1 cellular context compared by ENCODE assay signal in genomic region chr6:96837138-96837971, GRCh38.
A peak's percentile ranks its signal among the peaks of the same experiment; 100 is the strongest.
TF ChIP-seq lines count a peak whose summit lies in the region.

Gene GPR63 (minus strand): TSS chr6:96837477. CDS start chr6:96799731, 37,746 bp downstream.

TF ChIP-seq in HEK293, 187 proteins besides CTCF, POLR2A, EP300 and RAD21 (continued from another document and continues in another):
- TF ChIP-seq ZBTB11 (tag by site-specific recombination; conservative IDR thresholded peaks at IDR 0.05; ENCODE audit: low read depth), result 0 out of 2 replicates have a peak, but pooled peaks have one; percentile 25
- no peak for TF ChIP-seq ZNF529 (tag by site-specific recombination; IDR thresholded peaks at IDR 0.05; ENCODE audit: insufficient replicate concordance)
- no peak for TF ChIP-seq ZNF19 (tag by site-specific recombination; IDR thresholded peaks at IDR 0.05; ENCODE audit: low read depth)
- no peak for TF ChIP-seq ZNF510 (tag by site-specific recombination; IDR thresholded peaks at IDR 0.05; ENCODE audit: insufficient replicate concordance)
- TF ChIP-seq ZNF600 (tag by site-specific recombination; IDR thresholded peaks at IDR 0.05), result 0 out of 2 replicates have a peak, but pooled peaks have one; percentile 26
- no peak for TF ChIP-seq ZNF488 (tag by site-specific recombination; IDR thresholded peaks at IDR 0.05)
- no peak for TF ChIP-seq ZNF311 (tag by site-specific recombination; IDR thresholded peaks at IDR 0.05; ENCODE audit: borderline replicate concordance)
- TF ChIP-seq ZNF830 (tag by site-specific recombination; IDR thresholded peaks at IDR 0.05; ENCODE audit: low read depth), result no peak
- no peak for TF ChIP-seq ZNF239 (tag by site-specific recombination; IDR thresholded peaks at IDR 0.05)
- no peak for TF ChIP-seq MEIS1 (CRISPR knock-in tag; IDR thresholded peaks at IDR 0.05; ENCODE audit: borderline replicate concordance)
- no peak for TF ChIP-seq ZNF837 (tag by site-specific recombination; IDR thresholded peaks at IDR 0.05)
- no peak for TF ChIP-seq ZBTB44 (tag by site-specific recombination; IDR thresholded peaks at IDR 0.05)
- TF ChIP-seq ZNF707 (tag by site-specific recombination; IDR thresholded peaks at IDR 0.05), result no peak
- TF ChIP-seq ZNF596 (tag by site-specific recombination; IDR thresholded peaks at IDR 0.05), result no peak
- TF ChIP-seq SALL2 (tag by site-specific recombination; IDR thresholded peaks at IDR 0.05; ENCODE audit: borderline replicate concordance), result no peak
- TF ChIP-seq MZF1 (tag by site-specific recombination; IDR thresholded peaks at IDR 0.05; ENCODE audit: borderline replicate concordance), result no peak; the same call in none of the 2 replicates
- TF ChIP-seq ZNF692 (tag by site-specific recombination; IDR thresholded peaks at IDR 0.05), result no peak; the same call in 1 of the 2 replicates
- no peak for TF ChIP-seq ZNF211 (tag by site-specific recombination; IDR thresholded peaks at IDR 0.05; ENCODE audit: low read depth)
- peak; percentile 56 for TF ChIP-seq HIC1 (tag by site-specific recombination; IDR thresholded peaks at IDR 0.05)
- TF ChIP-seq ZNF112 (tag by site-specific recombination; IDR thresholded peaks at IDR 0.05), result no peak
- TF ChIP-seq REPIN1 (tag by site-specific recombination; IDR thresholded peaks at IDR 0.05; ENCODE audit: low read depth), result no peak
- TF ChIP-seq ZNF292 (tag by site-specific recombination; IDR thresholded peaks at IDR 0.05; ENCODE audit: borderline replicate concordance, low read depth), result no peak
- TF ChIP-seq FEZF1 (tag by site-specific recombination; IDR thresholded peaks at IDR 0.05), result no peak
- no peak for TF ChIP-seq ZNF623 (tag by site-specific recombination; IDR thresholded peaks at IDR 0.05)
- peak; percentile 61; the same call in 1 of the 2 replicates for TF ChIP-seq ZEB2 (tag by site-specific recombination; IDR thresholded peaks at IDR 0.05)
- TF ChIP-seq ZNF214 (tag by site-specific recombination; IDR thresholded peaks at IDR 0.05; ENCODE audit: borderline replicate concordance), result no peak
- peak; percentile 87 for TF ChIP-seq PRDM10 (tag by site-specific recombination; IDR thresholded peaks at IDR 0.05)
- TF ChIP-seq ZFP41 (tag by site-specific recombination; IDR thresholded peaks at IDR 0.05; ENCODE audit: borderline replicate concordance), result no peak
- TF ChIP-seq PRDM1 (tag by site-specific recombination; IDR thresholded peaks at IDR 0.05), result peak; percentile 57; the same call in 1 of the 2 replicates
- TF ChIP-seq ZIC2 (tag by site-specific recombination; IDR thresholded peaks at IDR 0.05), result peak; percentile 36; the same call in 1 of the 2 replicates
- no peak for TF ChIP-seq ZNF658 (tag by site-specific recombination; IDR thresholded peaks at IDR 0.05)
- no peak for TF ChIP-seq ZNF677 (tag by site-specific recombination; IDR thresholded peaks at IDR 0.05)
- TF ChIP-seq ZNF24 (tag by site-specific recombination; IDR thresholded peaks at IDR 0.05), result no peak
- TF ChIP-seq ZNF561 (tag by site-specific recombination; IDR thresholded peaks at IDR 0.05; ENCODE audit: borderline replicate concordance), result no peak
- no peak for TF ChIP-seq ZSCAN18 (tag by site-specific recombination; IDR thresholded peaks at IDR 0.05)
- peak; percentile 75 for TF ChIP-seq KLF17 (tag by site-specific recombination; IDR thresholded peaks at IDR 0.05)
- TF ChIP-seq ZNF423 (tag by site-specific recombination; IDR thresholded peaks at IDR 0.05), result no peak
- peak; percentile 6; the same call in 1 of the 2 replicates for TF ChIP-seq ZNF324 (tag by site-specific recombination; IDR thresholded peaks at IDR 0.05)
- no peak for TF ChIP-seq ZNF776 (tag by site-specific recombination; IDR thresholded peaks at IDR 0.05; ENCODE audit: borderline replicate concordance)
- TF ChIP-seq ZNF513 (tag by site-specific recombination; IDR thresholded peaks at IDR 0.05), result no peak; the same call in 1 of the 2 replicates
- no peak for TF ChIP-seq ZNF133 (tag by site-specific recombination; IDR thresholded peaks at IDR 0.05)
- no peak for TF ChIP-seq ZNF514 (tag by site-specific recombination; IDR thresholded peaks at IDR 0.05)
- peak; percentile 62; the same call in 1 of the 2 replicates for TF ChIP-seq KLF7 (tag by site-specific recombination; IDR thresholded peaks at IDR 0.05; ENCODE audit: borderline replicate concordance)
